1 cellular context compared by ENCODE assay signal in the genomic region with DNA sequence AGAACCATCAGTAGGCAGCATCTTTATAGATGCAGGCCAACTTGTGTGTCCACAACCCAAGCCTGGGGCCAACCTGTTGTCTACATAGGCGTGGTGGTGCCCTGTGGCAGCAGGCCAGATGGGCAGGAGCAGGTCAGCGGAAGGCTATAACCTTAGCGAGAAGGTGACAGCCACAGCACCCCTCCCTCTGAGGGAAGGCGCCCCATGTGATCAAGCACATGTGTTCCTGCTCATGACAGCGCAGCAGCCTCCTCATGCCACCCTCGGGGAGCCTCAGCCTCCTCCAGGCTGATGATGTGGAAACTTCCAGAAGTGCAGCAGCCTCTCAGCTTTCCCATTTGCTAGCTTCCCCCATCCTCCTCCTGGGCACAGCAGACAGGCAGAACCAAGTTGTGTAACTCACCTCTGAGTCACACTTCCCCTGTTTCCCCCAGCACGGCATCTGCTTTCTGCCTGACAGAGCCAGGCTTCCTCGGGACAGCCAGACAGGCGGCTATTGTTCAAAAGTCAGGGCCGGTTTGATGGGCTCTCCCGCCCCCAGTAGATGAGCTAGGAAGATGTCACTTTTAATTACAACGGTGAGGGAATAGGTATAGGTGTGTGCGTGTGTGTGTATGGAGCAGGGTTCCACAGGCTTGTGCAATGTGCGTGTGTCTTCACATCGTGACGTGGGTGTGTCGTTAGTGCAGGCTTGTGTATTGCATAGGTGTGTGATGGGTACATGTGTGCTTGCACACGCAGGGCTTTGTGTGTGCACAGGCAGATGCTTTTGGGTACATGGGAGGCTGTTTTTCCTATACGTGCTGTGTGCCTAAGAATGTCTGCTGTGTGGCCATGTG.
TF ChIP-seq lines count a peak whose summit lies in the region.

No MANE protein-coding gene starts in this region.

TF ChIP-seq in HepG2, 621 proteins besides CTCF, POLR2A, EP300 and RAD21 (continued from another document and continues in another):
- TF ChIP-seq, protein P1, sequence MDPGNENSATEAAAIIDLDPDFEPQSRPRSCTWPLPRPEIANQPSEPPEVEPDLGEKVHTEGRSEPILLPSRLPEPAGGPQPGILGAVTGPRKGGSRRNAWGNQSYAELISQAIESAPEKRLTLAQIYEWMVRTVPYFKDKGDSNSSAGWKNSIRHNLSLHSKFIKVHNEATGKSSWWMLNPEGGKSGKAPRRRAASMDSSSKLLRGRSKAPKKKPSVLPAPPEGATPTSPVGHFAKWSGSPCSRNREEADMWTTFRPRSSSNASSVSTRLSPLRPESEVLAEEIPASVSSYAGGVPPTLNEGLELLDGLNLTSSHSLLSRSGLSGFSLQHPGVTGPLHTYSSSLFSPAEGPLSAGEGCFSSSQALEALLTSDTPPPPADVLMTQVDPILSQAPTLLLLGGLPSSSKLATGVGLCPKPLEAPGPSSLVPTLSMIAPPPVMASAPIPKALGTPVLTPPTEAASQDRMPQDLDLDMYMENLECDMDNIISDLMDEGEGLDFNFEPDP (CRISPR knock-in tag; conservative IDR thresholded peaks at IDR 0.05), result no peak
- TF ChIP-seq, protein P2, sequence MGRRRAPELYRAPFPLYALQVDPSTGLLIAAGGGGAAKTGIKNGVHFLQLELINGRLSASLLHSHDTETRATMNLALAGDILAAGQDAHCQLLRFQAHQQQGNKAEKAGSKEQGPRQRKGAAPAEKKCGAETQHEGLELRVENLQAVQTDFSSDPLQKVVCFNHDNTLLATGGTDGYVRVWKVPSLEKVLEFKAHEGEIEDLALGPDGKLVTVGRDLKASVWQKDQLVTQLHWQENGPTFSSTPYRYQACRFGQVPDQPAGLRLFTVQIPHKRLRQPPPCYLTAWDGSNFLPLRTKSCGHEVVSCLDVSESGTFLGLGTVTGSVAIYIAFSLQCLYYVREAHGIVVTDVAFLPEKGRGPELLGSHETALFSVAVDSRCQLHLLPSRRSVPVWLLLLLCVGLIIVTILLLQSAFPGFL (CRISPR knock-in tag; IDR thresholded peaks at IDR 0.05), result no peak
- TF ChIP-seq HNRNPL (IDR thresholded peaks at IDR 0.05; ENCODE audit: low read depth, low read length) (0 out of 2 replicates have a peak, but pooled peaks have one; percentile 43), JUN (CRISPR knock-in tag; IDR thresholded peaks at IDR 0.05) (peak; percentile 52; the same call in 1 of the 2 replicates), CEBPB (IDR thresholded peaks at IDR 0.05; ENCODE audit: borderline replicate concordance, low read depth, low read length) (peak; percentile 86; the same call in 1 of the 2 replicates), BCL6 (CRISPR knock-in tag; IDR thresholded peaks at IDR 0.05) (peak; percentile 55), JUND (CRISPR knock-in tag; IDR thresholded peaks at IDR 0.05) (peak; percentile 69; the same call in 1 of the 2 replicates), ZNF792 (CRISPR knock-in tag; IDR thresholded peaks at IDR 0.05) (peak; percentile 66; the same call in 1 of the 2 replicates), MAFK (conservative IDR thresholded peaks at IDR 0.05 in 1 of 2, IDR thresholded peaks at IDR 0.05 in 1 of 2; ENCODE audit: low read length in 2 of 2) (no peak), POLR2AphosphoS5 (IDR thresholded peaks at IDR 0.05; ENCODE audit: low read depth, low read length) (no peak), HMG20A (CRISPR knock-in tag; IDR thresholded peaks at IDR 0.05; ENCODE audit: borderline replicate concordance) (peak; percentile 43; the same call in 1 of the 2 replicates), ZNF431 (CRISPR knock-in tag; IDR thresholded peaks at IDR 0.05; ENCODE audit: borderline replicate concordance, low read depth) (no peak), RXRA (CRISPR knock-in tag; IDR thresholded peaks at IDR 0.05) (peak; percentile 63; the same call in 1 of the 2 replicates), ZNF776 (CRISPR knock-in tag; IDR thresholded peaks at IDR 0.05) (no peak), ZNF781 (CRISPR knock-in tag; IDR thresholded peaks at IDR 0.05; ENCODE audit: borderline replicate concordance, not compliant biosample characterization) (no peak), SOX13 (IDR thresholded peaks at IDR 0.05) (no peak), SOX13 (CRISPR knock-in tag; conservative IDR thresholded peaks at IDR 0.05 in 1 of 2, IDR thresholded peaks at IDR 0.05 in 1 of 2) (peak in 1 of 2 experiments; percentile 60; a peak in 2 of 4 replicates), HDAC1 (CRISPR knock-in tag; IDR thresholded peaks at IDR 0.05) (peak; percentile 23; the same call in 1 of the 2 replicates), CAMTA2 (CRISPR knock-in tag; IDR thresholded peaks at IDR 0.05; ENCODE audit: borderline replicate concordance) (no peak), DNMT3B (CRISPR knock-in tag; conservative IDR thresholded peaks at IDR 0.05) (no peak), ZNF33A (CRISPR knock-in tag; IDR thresholded peaks at IDR 0.05; ENCODE audit: borderline replicate concordance) (no peak), CEBPG (CRISPR knock-in tag; IDR thresholded peaks at IDR 0.05) (peak; percentile 85), ZNF331 (CRISPR knock-in tag; IDR thresholded peaks at IDR 0.05) (0 out of 2 replicates have a peak, but pooled peaks have one; percentile 25), GATAD2A (CRISPR knock-in tag; IDR thresholded peaks at IDR 0.05) (peak; percentile 68; the same call in 1 of the 2 replicates), FOXO1 (CRISPR knock-in tag; IDR thresholded peaks at IDR 0.05) (0 out of 2 replicates have a peak, but pooled peaks have one; percentile 26), IRF2 (CRISPR knock-in tag; IDR thresholded peaks at IDR 0.05) (0 out of 2 replicates have a peak, but pooled peaks have one; percentile 20), ETV5 (CRISPR knock-in tag; IDR thresholded peaks at IDR 0.05; ENCODE audit: borderline replicate concordance) (peak; percentile 76)
- TF ChIP-seq, protein P3, sequence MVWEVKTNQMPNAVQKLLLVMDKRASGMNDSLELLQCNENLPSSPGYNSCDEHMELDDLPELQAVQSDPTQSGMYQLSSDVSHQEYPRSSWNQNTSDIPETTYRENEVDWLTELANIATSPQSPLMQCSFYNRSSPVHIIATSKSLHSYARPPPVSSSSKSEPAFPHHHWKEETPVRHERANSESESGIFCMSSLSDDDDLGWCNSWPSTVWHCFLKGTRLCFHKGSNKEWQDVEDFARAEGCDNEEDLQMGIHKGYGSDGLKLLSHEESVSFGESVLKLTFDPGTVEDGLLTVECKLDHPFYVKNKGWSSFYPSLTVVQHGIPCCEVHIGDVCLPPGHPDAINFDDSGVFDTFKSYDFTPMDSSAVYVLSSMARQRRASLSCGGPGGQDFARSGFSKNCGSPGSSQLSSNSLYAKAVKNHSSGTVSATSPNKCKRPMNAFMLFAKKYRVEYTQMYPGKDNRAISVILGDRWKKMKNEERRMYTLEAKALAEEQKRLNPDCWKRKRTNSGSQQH (CRISPR knock-in tag; IDR thresholded peaks at IDR 0.05; ENCODE audit: low read depth), result peak; percentile 41; the same call in 1 of the 2 replicates
- TF ChIP-seq, protein P4, sequence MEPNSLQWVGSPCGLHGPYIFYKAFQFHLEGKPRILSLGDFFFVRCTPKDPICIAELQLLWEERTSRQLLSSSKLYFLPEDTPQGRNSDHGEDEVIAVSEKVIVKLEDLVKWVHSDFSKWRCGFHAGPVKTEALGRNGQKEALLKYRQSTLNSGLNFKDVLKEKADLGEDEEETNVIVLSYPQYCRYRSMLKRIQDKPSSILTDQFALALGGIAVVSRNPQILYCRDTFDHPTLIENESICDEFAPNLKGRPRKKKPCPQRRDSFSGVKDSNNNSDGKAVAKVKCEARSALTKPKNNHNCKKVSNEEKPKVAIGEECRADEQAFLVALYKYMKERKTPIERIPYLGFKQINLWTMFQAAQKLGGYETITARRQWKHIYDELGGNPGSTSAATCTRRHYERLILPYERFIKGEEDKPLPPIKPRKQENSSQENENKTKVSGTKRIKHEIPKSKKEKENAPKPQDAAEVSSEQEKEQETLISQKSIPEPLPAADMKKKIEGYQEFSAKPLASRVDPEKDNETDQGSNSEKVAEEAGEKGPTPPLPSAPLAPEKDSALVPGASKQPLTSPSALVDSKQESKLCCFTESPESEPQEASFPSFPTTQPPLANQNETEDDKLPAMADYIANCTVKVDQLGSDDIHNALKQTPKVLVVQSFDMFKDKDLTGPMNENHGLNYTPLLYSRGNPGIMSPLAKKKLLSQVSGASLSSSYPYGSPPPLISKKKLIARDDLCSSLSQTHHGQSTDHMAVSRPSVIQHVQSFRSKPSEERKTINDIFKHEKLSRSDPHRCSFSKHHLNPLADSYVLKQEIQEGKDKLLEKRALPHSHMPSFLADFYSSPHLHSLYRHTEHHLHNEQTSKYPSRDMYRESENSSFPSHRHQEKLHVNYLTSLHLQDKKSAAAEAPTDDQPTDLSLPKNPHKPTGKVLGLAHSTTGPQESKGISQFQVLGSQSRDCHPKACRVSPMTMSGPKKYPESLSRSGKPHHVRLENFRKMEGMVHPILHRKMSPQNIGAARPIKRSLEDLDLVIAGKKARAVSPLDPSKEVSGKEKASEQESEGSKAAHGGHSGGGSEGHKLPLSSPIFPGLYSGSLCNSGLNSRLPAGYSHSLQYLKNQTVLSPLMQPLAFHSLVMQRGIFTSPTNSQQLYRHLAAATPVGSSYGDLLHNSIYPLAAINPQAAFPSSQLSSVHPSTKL (CRISPR knock-in tag; IDR thresholded peaks at IDR 0.05), result peak; percentile 74
- TF ChIP-seq, protein P5, sequence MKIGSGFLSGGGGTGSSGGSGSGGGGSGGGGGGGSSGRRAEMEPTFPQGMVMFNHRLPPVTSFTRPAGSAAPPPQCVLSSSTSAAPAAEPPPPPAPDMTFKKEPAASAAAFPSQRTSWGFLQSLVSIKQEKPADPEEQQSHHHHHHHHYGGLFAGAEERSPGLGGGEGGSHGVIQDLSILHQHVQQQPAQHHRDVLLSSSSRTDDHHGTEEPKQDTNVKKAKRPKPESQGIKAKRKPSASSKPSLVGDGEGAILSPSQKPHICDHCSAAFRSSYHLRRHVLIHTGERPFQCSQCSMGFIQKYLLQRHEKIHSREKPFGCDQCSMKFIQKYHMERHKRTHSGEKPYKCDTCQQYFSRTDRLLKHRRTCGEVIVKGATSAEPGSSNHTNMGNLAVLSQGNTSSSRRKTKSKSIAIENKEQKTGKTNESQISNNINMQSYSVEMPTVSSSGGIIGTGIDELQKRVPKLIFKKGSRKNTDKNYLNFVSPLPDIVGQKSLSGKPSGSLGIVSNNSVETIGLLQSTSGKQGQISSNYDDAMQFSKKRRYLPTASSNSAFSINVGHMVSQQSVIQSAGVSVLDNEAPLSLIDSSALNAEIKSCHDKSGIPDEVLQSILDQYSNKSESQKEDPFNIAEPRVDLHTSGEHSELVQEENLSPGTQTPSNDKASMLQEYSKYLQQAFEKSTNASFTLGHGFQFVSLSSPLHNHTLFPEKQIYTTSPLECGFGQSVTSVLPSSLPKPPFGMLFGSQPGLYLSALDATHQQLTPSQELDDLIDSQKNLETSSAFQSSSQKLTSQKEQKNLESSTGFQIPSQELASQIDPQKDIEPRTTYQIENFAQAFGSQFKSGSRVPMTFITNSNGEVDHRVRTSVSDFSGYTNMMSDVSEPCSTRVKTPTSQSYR (CRISPR knock-in tag; IDR thresholded peaks at IDR 0.05; ENCODE audit: borderline replicate concordance), result peak; percentile 68; the same call in 1 of the 2 replicates
- TF ChIP-seq, protein P6, sequence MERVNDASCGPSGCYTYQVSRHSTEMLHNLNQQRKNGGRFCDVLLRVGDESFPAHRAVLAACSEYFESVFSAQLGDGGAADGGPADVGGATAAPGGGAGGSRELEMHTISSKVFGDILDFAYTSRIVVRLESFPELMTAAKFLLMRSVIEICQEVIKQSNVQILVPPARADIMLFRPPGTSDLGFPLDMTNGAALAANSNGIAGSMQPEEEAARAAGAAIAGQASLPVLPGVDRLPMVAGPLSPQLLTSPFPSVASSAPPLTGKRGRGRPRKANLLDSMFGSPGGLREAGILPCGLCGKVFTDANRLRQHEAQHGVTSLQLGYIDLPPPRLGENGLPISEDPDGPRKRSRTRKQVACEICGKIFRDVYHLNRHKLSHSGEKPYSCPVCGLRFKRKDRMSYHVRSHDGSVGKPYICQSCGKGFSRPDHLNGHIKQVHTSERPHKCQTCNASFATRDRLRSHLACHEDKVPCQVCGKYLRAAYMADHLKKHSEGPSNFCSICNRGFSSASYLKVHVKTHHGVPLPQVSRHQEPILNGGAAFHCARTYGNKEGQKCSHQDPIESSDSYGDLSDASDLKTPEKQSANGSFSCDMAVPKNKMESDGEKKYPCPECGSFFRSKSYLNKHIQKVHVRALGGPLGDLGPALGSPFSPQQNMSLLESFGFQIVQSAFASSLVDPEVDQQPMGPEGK (CRISPR knock-in tag; IDR thresholded peaks at IDR 0.05), result peak; percentile 72
- TF ChIP-seq, protein P7, sequence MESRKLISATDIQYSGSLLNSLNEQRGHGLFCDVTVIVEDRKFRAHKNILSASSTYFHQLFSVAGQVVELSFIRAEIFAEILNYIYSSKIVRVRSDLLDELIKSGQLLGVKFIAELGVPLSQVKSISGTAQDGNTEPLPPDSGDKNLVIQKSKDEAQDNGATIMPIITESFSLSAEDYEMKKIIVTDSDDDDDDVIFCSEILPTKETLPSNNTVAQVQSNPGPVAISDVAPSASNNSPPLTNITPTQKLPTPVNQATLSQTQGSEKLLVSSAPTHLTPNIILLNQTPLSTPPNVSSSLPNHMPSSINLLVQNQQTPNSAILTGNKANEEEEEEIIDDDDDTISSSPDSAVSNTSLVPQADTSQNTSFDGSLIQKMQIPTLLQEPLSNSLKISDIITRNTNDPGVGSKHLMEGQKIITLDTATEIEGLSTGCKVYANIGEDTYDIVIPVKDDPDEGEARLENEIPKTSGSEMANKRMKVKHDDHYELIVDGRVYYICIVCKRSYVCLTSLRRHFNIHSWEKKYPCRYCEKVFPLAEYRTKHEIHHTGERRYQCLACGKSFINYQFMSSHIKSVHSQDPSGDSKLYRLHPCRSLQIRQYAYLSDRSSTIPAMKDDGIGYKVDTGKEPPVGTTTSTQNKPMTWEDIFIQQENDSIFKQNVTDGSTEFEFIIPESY (CRISPR knock-in tag; IDR thresholded peaks at IDR 0.05), result peak; percentile 31; the same call in 1 of the 2 replicates
- TF ChIP-seq, protein P8, sequence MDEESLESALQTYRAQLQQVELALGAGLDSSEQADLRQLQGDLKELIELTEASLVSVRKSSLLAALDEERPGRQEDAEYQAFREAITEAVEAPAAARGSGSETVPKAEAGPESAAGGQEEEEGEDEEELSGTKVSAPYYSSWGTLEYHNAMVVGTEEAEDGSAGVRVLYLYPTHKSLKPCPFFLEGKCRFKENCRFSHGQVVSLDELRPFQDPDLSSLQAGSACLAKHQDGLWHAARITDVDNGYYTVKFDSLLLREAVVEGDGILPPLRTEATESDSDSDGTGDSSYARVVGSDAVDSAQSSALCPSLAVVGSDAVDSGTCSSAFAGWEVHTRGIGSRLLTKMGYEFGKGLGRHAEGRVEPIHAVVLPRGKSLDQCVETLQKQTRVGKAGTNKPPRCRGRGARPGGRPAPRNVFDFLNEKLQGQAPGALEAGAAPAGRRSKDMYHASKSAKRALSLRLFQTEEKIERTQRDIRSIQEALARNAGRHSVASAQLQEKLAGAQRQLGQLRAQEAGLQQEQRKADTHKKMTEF (CRISPR knock-in tag; IDR thresholded peaks at IDR 0.05), result peak; percentile 17; the same call in 1 of the 2 replicates
- TF ChIP-seq, protein P9, sequence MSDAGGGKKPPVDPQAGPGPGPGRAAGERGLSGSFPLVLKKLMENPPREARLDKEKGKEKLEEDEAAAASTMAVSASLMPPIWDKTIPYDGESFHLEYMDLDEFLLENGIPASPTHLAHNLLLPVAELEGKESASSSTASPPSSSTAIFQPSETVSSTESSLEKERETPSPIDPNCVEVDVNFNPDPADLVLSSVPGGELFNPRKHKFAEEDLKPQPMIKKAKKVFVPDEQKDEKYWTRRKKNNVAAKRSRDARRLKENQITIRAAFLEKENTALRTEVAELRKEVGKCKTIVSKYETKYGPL (CRISPR knock-in tag; IDR thresholded peaks at IDR 0.05), result peak; percentile 56; the same call in 1 of the 2 replicates
